Comparison of ENCODE assay signal across 21 cellular contexts in genomic region chr22:49823289-49824045, GRCh38. TPM values are rescaled to one million over a fixed set of nuclear protein-coding genes. Genes with fewer than 3 reads are reported as not detected.
DNase-seq lines count a peak whose midpoint lies in the region; ATAC-seq and TF ChIP-seq lines count a peak whose summit lies in the region.
"Had no signal": no experiment of that assay in that cellular context is flagged by ENCODE, and none has a peak within 500 bp of the region (broad histone marks: within the 10 kb centered on the region; RNA-seq: fewer than 3 reads in every experiment).

No MANE protein-coding gene starts in this region.

- H3K36me3 Mint-ChIP-seq in MCF 10A (ENCODE audit: insufficient read depth, unreplicated experiment) (peaks cover 71% of the 10 kb centered on the region), T-helper 17 cell (ENCODE audit: low read depth) (peaks cover 7% of the 10 kb centered on the region), glutamatergic neuron (ENCODE audit: unreplicated experiment) (peaks cover 9% of the 10 kb centered on the region), type B pancreatic cell (peaks cover 26% of the 10 kb centered on the region)

- H3K4me3 ChIP-seq in breast epithelium = no peak overlapping the region
- H3K4me3 ChIP-seq: dorsolateral prefrontal cortex, heart right ventricle had no signal

- H3K4me1 Mint-ChIP-seq in MCF 10A (ENCODE audit: insufficient read depth, unreplicated experiment) (peaks cover 19% of the 10 kb centered on the region), T-helper 17 cell (peaks cover 47% of the 10 kb centered on the region), glutamatergic neuron (ENCODE audit: low read depth, unreplicated experiment) (peaks cover 30% of the 10 kb centered on the region), type B pancreatic cell (ENCODE audit: unreplicated experiment) (peaks cover 28% of the 10 kb centered on the region)

- no peak for TF ChIP-seq CTCF in MCF 10A (IDR thresholded peaks at IDR 0.05; ENCODE audit: unreplicated experiment)
- TF ChIP-seq CTCF in breast epithelium (IDR thresholded peaks at IDR 0.05) = no peak
- no peak for TF ChIP-seq CTCF in glutamatergic neuron (IDR thresholded peaks at IDR 0.05; ENCODE audit: partially characterized antibody, unreplicated experiment)
- TF ChIP-seq CTCF in type B pancreatic cell (conservative IDR thresholded peaks at IDR 0.05) = no peak
- no peak for TF ChIP-seq CTCF in GM13977 (IDR thresholded peaks at IDR 0.05; ENCODE audit: extremely low read depth, insufficient read depth, missing control alignments)

- no peak overlapping the region for H3K27ac Mint-ChIP-seq in MCF 10A (ENCODE audit: low read depth, unreplicated experiment)
- H3K27ac Mint-ChIP-seq in T-helper 17 cell = peak overlapping the region; percentile 93
- peak overlapping the region; percentile 87 for H3K27ac Mint-ChIP-seq in glutamatergic neuron (ENCODE audit: unreplicated experiment)
- peak overlapping the region; percentile 92 for H3K27ac Mint-ChIP-seq in type B pancreatic cell

- no peak for DNase-seq in MCF 10A (ENCODE audit: unreplicated experiment)
- DNase-seq in breast epithelium (ENCODE audit: low spot score in 2 of 2) = no peak
- DNase-seq in T-helper 17 cell = no peak
- no peak for DNase-seq in glutamatergic neuron
- no peak for DNase-seq in type B pancreatic cell (ENCODE audit: extremely low spot score, unreplicated experiment)
- no peak for DNase-seq in T-helper 9 cell
- no peak for DNase-seq in GM13977 (ENCODE audit: low spot score)
- DNase-seq: activated CD4-positive, alpha-beta T cell treated with anti-CD3 and anti-CD28 coated beads, Interleukin-2, amount 10 ng/mL, durations not matched to agents 7 days and 5 days; activated naive CD4-positive, alpha-beta T cell; caudate nucleus; dorsolateral prefrontal cortex; heart right ventricle; Karpas-422; midbrain; NCI-H1092; NCI-H2029; NCI-H226; Right ventricle myocardium superior; substantia nigra; SW 1271 had no signal

- ATAC-seq in T-helper 17 cell (no peak), HG03139 (IDR thresholded peaks at IDR 0.05; ENCODE audit: unreplicated experiment) (no peak)
- ATAC-seq: heart right ventricle had no signal

- no peaks in the 10 kb centered on the region for H3K27me3 ChIP-seq in breast epithelium
- H3K27me3 ChIP-seq: dorsolateral prefrontal cortex, heart right ventricle had no signal

- H3K4me1 ChIP-seq in breast epithelium = peaks cover 13 to 21% of the 10 kb centered on the region in 2 donors

- in situ Hi-C loops in GM13977 (cut with MboI; ENCODE audit: low pct_unique_long_range_greater_than_20kb, low sequenced_read_pairs, unreplicated experiment) = no loop called here

- H3K9me3 ChIP-seq in breast epithelium (no peaks in the 10 kb centered on the region), T-helper 17 cell (ENCODE audit: control insufficient read depth, low read length, poor library complexity, severe bottlenecking) (no peaks in the 10 kb centered on the region)
- H3K9me3 ChIP-seq: heart right ventricle had no signal

- H3K4me3 Mint-ChIP-seq in MCF 10A (ENCODE audit: unreplicated experiment) (no peak overlapping the region), T-helper 17 cell (peak overlapping the region; percentile 5), glutamatergic neuron (ENCODE audit: unreplicated experiment) (peak overlapping the region; percentile 92), type B pancreatic cell (peak overlapping the region; percentile 91)

- no peaks in the 10 kb centered on the region for H3K36me3 ChIP-seq in breast epithelium

- H3K9me3 Mint-ChIP-seq in MCF 10A (ENCODE audit: unreplicated experiment) (no peaks in the 10 kb centered on the region), glutamatergic neuron (ENCODE audit: unreplicated experiment) (peaks cover 12% of the 10 kb centered on the region), type B pancreatic cell (no peaks in the 10 kb centered on the region)
- H3K9me3 Mint-ChIP-seq: activated CD4-positive, alpha-beta T cell treated with anti-CD3 and anti-CD28 coated beads, Interleukin-2, amount 10 ng/mL, durations not matched to agents 7 days and 5 days had no signal

- H3K27ac ChIP-seq in breast epithelium = no peak overlapping the region
- H3K27ac ChIP-seq: dorsolateral prefrontal cortex, heart right ventricle had no signal

- BruUV-seq in MCF 10A (replicated peaks; lab: Mats Ljungman, UMichigan) = TSS peak; percentile 11

- POLR2A ChIA-PET in MCF 10A (lab: Yijun Ruan, JAX) = no interaction called here

- intact Hi-C loops in MCF 10A (cut with micrococcal nuclease) = no loop called here
- intact Hi-C loops in breast epithelium (cut with DNase I; ENCODE audit: low total_unique reads) = no loop called here

- CTCF ChIA-PET in MCF 10A (lab: Yijun Ruan, JAX) = no interaction called here

- no peak for TF ChIP-seq POLR2A in breast epithelium (IDR thresholded peaks at IDR 0.05)

- no peaks in the 10 kb centered on the region for H3K27me3 Mint-ChIP-seq in MCF 10A (ENCODE audit: insufficient read depth, unreplicated experiment)
- H3K27me3 Mint-ChIP-seq in T-helper 17 cell = no peaks in the 10 kb centered on the region
- peaks cover 14% of the 10 kb centered on the region for H3K27me3 Mint-ChIP-seq in glutamatergic neuron (ENCODE audit: unreplicated experiment)
- H3K27me3 Mint-ChIP-seq in type B pancreatic cell = no peaks in the 10 kb centered on the region
- H3K27me3 Mint-ChIP-seq: activated CD4-positive, alpha-beta T cell treated with anti-CD3 and anti-CD28 coated beads, Interleukin-2, amount 10 ng/mL, durations not matched to agents 7 days and 5 days had no signal

RNA-seq across cellular contexts. Expression of gene BRD1, which starts 4.2 kb away (rescaled TPM):
- total RNA-seq in MCF 10A (2022) (40.7 and 48.1 TPM in 2 replicates), breast epithelium (10 to 100 TPM; 33.4 to 35.1 (median 34.1) TPM), T-helper 17 cell (100 to 1,000 TPM; 127 to 153 TPM), glutamatergic neuron (ENCODE audit: unreplicated experiment) (73.7 TPM), type B pancreatic cell (ENCODE audit: low replicate concordance) (51.1 and 53.0 TPM in 2 replicates)

RNA-seq across cellular contexts. Expression of gene ZBED4, which starts 30.2 kb away (rescaled TPM):
- total RNA-seq in MCF 10A (2022) = 15.9 and 16.4 TPM in 2 replicates
- total RNA-seq in breast epithelium = 10 to 100 TPM in 2 of 3 donors, 1 to 10 TPM in 1; 7.5 to 11.3 (median 10.5) TPM
- 10 to 100 TPM; 15.4 to 20.4 TPM for total RNA-seq in T-helper 17 cell
- total RNA-seq in glutamatergic neuron (ENCODE audit: unreplicated experiment) = 53.5 TPM
- total RNA-seq in type B pancreatic cell (ENCODE audit: low replicate concordance) = 25.5 and 29.1 TPM in 2 replicates
